ENCODE assay signal across 22 cellular contexts in genomic region chr2:98313512-98314250, GRCh38. TPM values are rescaled to one million over a fixed set of nuclear protein-coding genes. Genes with fewer than 3 reads are reported as not detected.
"Had no signal": no experiment of that assay in that cellular context is flagged by ENCODE, and none has a peak within 500 bp of the region (broad histone marks: within the 10 kb centered on the region; RNA-seq: fewer than 3 reads in every experiment).

No MANE protein-coding gene starts in this region.

- H3K4me2 ChIP-seq: SK-N-SH had no signal

- FAIRE-seq: RCC 7860 had no signal

- H3K9ac ChIP-seq: SK-N-SH had no signal

- DNase-seq: KBM-7, MV-4-11, NCI-H1092 treated with DMSO at 0.1 percent for 48 hours, NCI-H1436, NCI-H187, NCI-H2029, NCI-H2081 treated with DMSO at 0.1 percent for 48 hours, NCI-H2171 treated with DMSO at 0.1 percent for 48 hours, NCI-H226, NCI-H446, NCI-H510A, NCI-H524 treated with DMSO at 0.1 percent for 48 hours, NCI-H69, NCI-H774, RPMI8226, SHP77, SK-N-SH, SW 1271 had no signal

- H3K27ac ChIP-seq: HL-60 had no signal

- H3K9me3 ChIP-seq: SK-N-SH had no signal

RNA-seq across cellular contexts. Expression of gene CNGA3, which starts 32.6 kb away (rescaled TPM):
- total RNA-seq: MCF 10A, SK-MEL-5 had no signal
- polyA plus RNA-seq: SK-N-SH had no signal
